ENCODE assay signal across 8 cellular contexts in genomic region chr2:70084973-70085710, GRCh38. TPM values are rescaled to one million over a fixed set of nuclear protein-coding genes. Genes with fewer than 3 reads are reported as not detected.
DNase-seq lines count a peak whose midpoint lies in the region; ATAC-seq and TF ChIP-seq lines count a peak whose summit lies in the region.

No MANE protein-coding gene starts in this region.

- TF ChIP-seq CTCF in CD14-positive monocyte (IDR thresholded peaks at IDR 0.05) (no peak), colonic mucosa (IDR thresholded peaks at IDR 0.05) (no peak), mesothelial cell of epicardium (IDR thresholded peaks at IDR 0.05; ENCODE audit: unreplicated experiment) (no peak)

- no peaks in the 10 kb centered on the region for H3K27me3 ChIP-seq in Karpas-422 (ENCODE audit: low read length)
- no peaks in the 10 kb centered on the region for H3K27me3 ChIP-seq in colonic mucosa

- H3K9me3 Mint-ChIP-seq in CD14-positive monocyte (peaks cover 0 to 3% (median 0%) of the 10 kb centered on the region in 7 donors), mesothelial cell of epicardium (no peaks in the 10 kb centered on the region)

- peak; percentile 26 for ATAC-seq in stimulated activated naive CD8-positive, alpha-beta T cell treated with anti-CD3 and anti-CD28 coated beads, Interleukin-15, Interleukin-2, amounts not matched to agents 100 U/mL and 50 U/mL, for 24 hours
- no peak for ATAC-seq in HG02759 (IDR thresholded peaks at IDR 0.05; ENCODE audit: unreplicated experiment)
- ATAC-seq in GM18873 (IDR thresholded peaks at IDR 0.05; ENCODE audit: low FRiP score, unreplicated experiment) = no peak

- H3K36me3 Mint-ChIP-seq in CD14-positive monocyte (peaks cover 41 to 54% of the 10 kb centered on the region in 2 donors), mesothelial cell of epicardium (peaks cover 19% of the 10 kb centered on the region)

- peaks cover 0 to 5% (median 0%) of the 10 kb centered on the region in 3 donors for H3K27me3 Mint-ChIP-seq in CD14-positive monocyte (ENCODE audit: low read depth in 3 of 3)
- H3K27me3 Mint-ChIP-seq in mesothelial cell of epicardium (ENCODE audit: low read depth) = no peaks in the 10 kb centered on the region

- no peaks in the 10 kb centered on the region for H3K9me3 ChIP-seq in Karpas-422 (ENCODE audit: low read length)
- no peaks in the 10 kb centered on the region for H3K9me3 ChIP-seq in colonic mucosa

- H4K20me1 ChIP-seq in Karpas-422 (ENCODE audit: insufficient read depth, low read depth, low read length) = no peaks in the 10 kb centered on the region; the same call in 1 of the 2 replicates

- H3K4me1 ChIP-seq in Karpas-422 (ENCODE audit: low read length) = peaks cover 58% of the 10 kb centered on the region
- peaks cover 9% of the 10 kb centered on the region for H3K4me1 ChIP-seq in colonic mucosa

- H3K4me3 ChIP-seq in Karpas-422 (ENCODE audit: low read length) (peak overlapping the region; percentile 81), colonic mucosa (no peak overlapping the region)

- H3K4me1 Mint-ChIP-seq in CD14-positive monocyte = peaks cover 50% of the 10 kb centered on the region
- peaks cover 41% of the 10 kb centered on the region for H3K4me1 Mint-ChIP-seq in mesothelial cell of epicardium

- intact Hi-C loops in CD14-positive monocyte (cut with micrococcal nuclease) = loop anchor here (5.0 to 10.0 kb wide), 3 partner anchors 168 to 210 kb away; partner anchors contain the start of genes MXD1 (in 1 of the 2) and SNRPG (in 1 of the 2)
- intact Hi-C loops in colonic mucosa (cut with DNase I) = loop anchor here (5.0 kb wide), 1 partner anchor 57 kb away; no protein-coding TSS in a partner anchor

- H3K9ac ChIP-seq in Karpas-422 (ENCODE audit: low read length) = peak overlapping the region; percentile 96
- H3K9ac ChIP-seq in colonic mucosa (ENCODE audit: low read depth in 2 of 2, low read length in 2 of 2) = peak overlapping the region; percentile 85 to 97

- H3K27ac ChIP-seq in Karpas-422 (ENCODE audit: low read length) (peak overlapping the region; percentile 98), colonic mucosa (peak overlapping the region; percentile 99)

- H2AFZ ChIP-seq in Karpas-422 (ENCODE audit: low read length) = no peak overlapping the region; the same call in 1 of the 2 replicates

- H3K9me2 ChIP-seq in Karpas-422 (replicated peaks; ENCODE audit: insufficient read depth, low read length) = no peaks in the 10 kb centered on the region

- peaks cover 34% of the 10 kb centered on the region for H3K79me2 ChIP-seq in Karpas-422 (ENCODE audit: low read length)

- H3K4me2 ChIP-seq in Karpas-422 (ENCODE audit: low read depth, low read length, poor library complexity, severe bottlenecking) = peak overlapping the region; percentile 84

- H3K4me3 Mint-ChIP-seq in CD14-positive monocyte (peak overlapping the region; percentile 98 to 99), mesothelial cell of epicardium (peak overlapping the region; percentile 92)

- peak overlapping the region; percentile 99 to 100 (median 100) for H3K27ac Mint-ChIP-seq in CD14-positive monocyte
- peak overlapping the region; percentile 100 for H3K27ac Mint-ChIP-seq in mesothelial cell of epicardium

- H3K36me3 ChIP-seq in Karpas-422 (ENCODE audit: insufficient read depth, low read length) = peaks cover 31% of the 10 kb centered on the region
- H3K36me3 ChIP-seq in colonic mucosa = no peaks in the 10 kb centered on the region

- DNase-seq in CD14-positive monocyte (ENCODE audit: low spot score) (no peak), Karpas-422 (peak; percentile 94), colonic mucosa (peak; percentile 82), mesothelial cell of epicardium (ENCODE audit: low spot score in 2 of 2, unreplicated experiment in 2 of 2) (peak in 1 of 2 experiments; percentile 46)
- peak; percentile 71 for DNase-seq in activated CD4-positive, alpha-beta T cell treated with anti-CD3 and anti-CD28 coated beads for 1 hour
- peak; percentile 69 for DNase-seq in stimulated activated naive CD8-positive, alpha-beta T cell treated with anti-CD3 and anti-CD28 coated beads, Interleukin-15, Interleukin-2, amounts not matched to agents 100 U/mL and 50 U/mL, for 24 hours

RNA-seq across cellular contexts. Expression of gene PCBP1, which starts 2.1 kb away (rescaled TPM):
- polyA plus RNA-seq in CD14-positive monocyte = 100 to 1,000 TPM; 178 to 194 TPM
- 91.7 and 128 TPM in 2 replicates for total RNA-seq in Karpas-422 (2014; rRNA removed; shearing (Covaris generic); ENCODE audit: low replicate concordance)
- total RNA-seq in colonic mucosa (100 to 1,000 TPM; 348 to 401 TPM), mesothelial cell of epicardium (245 to 257 TPM (median 255 TPM) in 3 replicates)
